15 cellular contexts compared by ENCODE assay signal in genomic region chr1:13951793-13952751, GRCh38.
DNase-seq lines count a peak whose midpoint lies in the region; ATAC-seq, FAIRE-seq and TF ChIP-seq lines count a peak whose summit lies in the region.
"Had no signal": no experiment of that assay in that cellular context is flagged by ENCODE, and none has a peak within 500 bp of the region (broad histone marks: within the 10 kb centered on the region; RNA-seq: fewer than 3 reads in every experiment).

No MANE protein-coding gene starts in this region.

- H3K27ac ChIP-seq in A673 (ENCODE audit: low read depth, low read length, poor library complexity, severe bottlenecking): no peak overlapping the region
- H3K27ac ChIP-seq in K562 (ENCODE audit: extremely low read depth, low read depth, low read length): no peak overlapping the region
- H3K27ac ChIP-seq: PC-9, SJSA1 had no signal

- H3K36me3 ChIP-seq in A673 (ENCODE audit: insufficient read depth, low read length, poor library complexity, severe bottlenecking) (no peaks in the 10 kb centered on the region), K562 (ENCODE audit: control insufficient read depth, insufficient read depth, low read length) (no peaks in the 10 kb centered on the region)
- H3K36me3 ChIP-seq: HAP-1, SJSA1 had no signal

- no peak overlapping the region for H3K4me2 ChIP-seq in K562 (ENCODE audit: insufficient read depth, low read length)
- H3K4me2 ChIP-seq: PC-9 had no signal

- ATAC-seq in K562 (no peak), GM18517 (IDR thresholded peaks at IDR 0.05; ENCODE audit: unreplicated experiment) (no peak)

- peaks cover 34% of the 10 kb centered on the region for H3K4me1 ChIP-seq in A673 (ENCODE audit: insufficient read depth, low read length, poor library complexity, severe bottlenecking)
- H3K4me1 ChIP-seq in K562 (replicated peaks in 1 of 2; ENCODE audit: control insufficient read depth in 2 of 2, insufficient read depth in 2 of 2, low read length in 2 of 2): peaks cover 0 to 11% of the 10 kb centered on the region in 2 experiments; a peak in 2 of 5 replicates
- H3K4me1 ChIP-seq: HAP-1, SJSA1 had no signal

- in situ Hi-C loops in K562 (cut with MboI): no loop called here

- CTCF ChIA-PET in A673 (lab: Charles Lee) (no interaction called here), K562 (lab: Yijun Ruan, JAX; ENCODE audit: low intra/inter-chr PET ratio) (no interaction called here)

- no peak for TF ChIP-seq POLR2A in K562 (conservative IDR thresholded peaks at IDR 0.05)

- no peak for FAIRE-seq in K562 (lab: Jason Lieb, UNC)

- no peak for TF ChIP-seq RAD21 in K562 (CRISPR knock-in tag; conservative IDR thresholded peaks at IDR 0.05 in 1 of 2, IDR thresholded peaks at IDR 0.05 in 1 of 2)

- no peaks in the 10 kb centered on the region for H3K9me1 ChIP-seq in K562 (ENCODE audit: control insufficient read depth, insufficient read depth, low read length)

- H3K9me3 ChIP-seq in A673 (ENCODE audit: low read depth, low read length, poor library complexity, severe bottlenecking) (no peaks in the 10 kb centered on the region), K562 (replicated peaks; ENCODE audit: control insufficient read depth, insufficient read depth, low read depth, low read length) (no peaks in the 10 kb centered on the region)
- H3K9me3 ChIP-seq: HAP-1, SJSA1 had no signal

- no peak for TF ChIP-seq EP300 in K562 (IDR thresholded peaks at IDR 0.05; ENCODE audit: low read length)

- H2AFZ ChIP-seq in K562 (ENCODE audit: low read depth, low read length): no peak overlapping the region
- H2AFZ ChIP-seq: PC-9 had no signal

- H3K27me3 ChIP-seq in A673 (replicated peaks; ENCODE audit: insufficient read depth, low read depth, low read length, poor library complexity) (no peaks in the 10 kb centered on the region), K562 (ENCODE audit: control insufficient read depth in 2 of 2, insufficient read depth in 2 of 2, low read length in 2 of 2) (peaks cover 0 to 9% of the 10 kb centered on the region in 2 experiments; a peak in 2 of 5 replicates)
- H3K27me3 ChIP-seq: SJSA1 had no signal

- intact Hi-C loops in A673 (cut with micrococcal nuclease; ENCODE audit: unreplicated experiment) (no loop called here), K562 (cut with micrococcal nuclease) (no loop called here), posterior vena cava (cut with DNase I) (loop anchor here in 1 of 2 donors (10.0 kb wide), 1 partner anchor 127 kb away; no protein-coding TSS in a partner anchor)

- no peak overlapping the region for H3K9ac ChIP-seq in K562 (ENCODE audit: insufficient read depth in 1 of 2, low read depth in 2 of 2, low read length in 2 of 2)

- H3K4me3 ChIP-seq in A673 (ENCODE audit: low read depth, low read length, poor library complexity, severe bottlenecking) (no peak overlapping the region), K562 (no peak overlapping the region), fibroblast of pulmonary artery (replicated peaks; ENCODE audit: low read depth, low read length) (no peak overlapping the region), skeletal muscle cell (ENCODE audit: low read depth, low read length) (no peak overlapping the region)
- H3K4me3 ChIP-seq: HAP-1, PC-9, SJSA1 had no signal

- H3K79me2 ChIP-seq in K562 (ENCODE audit: control insufficient read depth, insufficient read depth, low read length): no peaks in the 10 kb centered on the region

- DNase-seq in A673 (ENCODE audit: low spot score) (peak; percentile 55), K562 (ENCODE audit: extremely low read depth in 1 of 4, low spot score in 3 of 4) (no peak), fibroblast of pulmonary artery (ENCODE audit: low read depth) (peak; percentile 30), skeletal muscle cell (ENCODE audit: low read depth) (peak; percentile 34), posterior vena cava (ENCODE audit: low spot score) (no peak), NCI-H1694 treated with DMSO at 0.1 percent for 48 hours (lab: John Stamatoyannopoulos, UW) (no peak)
- DNase-seq: AML-193, DND-41, NCI-H1436, NCI-H2029, NCI-H526, PC-9 had no signal

- POLR2A ChIA-PET in A673 (lab: Charles Lee; ENCODE audit: low non-redundant PET): no interaction called here
- POLR2A ChIA-PET in K562 (lab: Yijun Ruan, JAX): interaction anchor here (0.6 to 0.8 kb wide), 5 partner anchors 17 to 161 kb away, joined by 3 to 4 read pairs (median 3); no protein-coding TSS in a partner anchor

- no peaks in the 10 kb centered on the region for H4K20me1 ChIP-seq in K562 (replicated peaks; ENCODE audit: control insufficient read depth, insufficient read depth, low read length)

- WGBS in K562 (ENCODE audit: insufficient coverage, low coverage, missing lambda C conversion rate): 1% methylated on average over 4 of the region's 4 CpGs

- BruUV-seq in A673 (replicated peaks; lab: Mats Ljungman, UMichigan) (no TSS peak), K562 (replicated peaks; lab: Mats Ljungman, UMichigan) (no TSS peak)

- TF ChIP-seq CTCF in A673 (conservative IDR thresholded peaks at IDR 0.05; ENCODE audit: low read depth, low read length) (no peak), K562 (IDR thresholded peaks at IDR 0.05 in 2 of 3, conservative IDR thresholded peaks at IDR 0.05 in 1 of 3; ENCODE audit: insufficient read depth in 2 of 3, low read depth in 1 of 3, low read length in 3 of 3) (no peak), fibroblast of pulmonary artery (IDR thresholded peaks at IDR 0.05; ENCODE audit: low read length, missing control alignments) (no peak)

TF ChIP-seq in K562, 482 proteins besides CTCF, POLR2A, EP300 and RAD21:
- TF ChIP-seq CEBPG (CRISPR knock-in tag; IDR thresholded peaks at IDR 0.05) (no peak), CEBPG (tag; conservative IDR thresholded peaks at IDR 0.05 in 1 of 2, IDR thresholded peaks at IDR 0.05 in 1 of 2) (no peak), KLF13 (tag; IDR thresholded peaks at IDR 0.05; ENCODE audit: borderline replicate concordance, low read depth) (no peak), L3MBTL2 (IDR thresholded peaks at IDR 0.05) (no peak), SRF (CRISPR knock-in tag; IDR thresholded peaks at IDR 0.05) (peak in 1 of 2 experiments; percentile 46; a peak in 1 of 4 replicates), NR1H2 (CRISPR knock-in tag; IDR thresholded peaks at IDR 0.05) (no peak), FOXA3 (CRISPR knock-in tag; conservative IDR thresholded peaks at IDR 0.05 in 1 of 2, IDR thresholded peaks at IDR 0.05 in 1 of 2) (peak in 1 of 2 experiments; percentile 90; a peak in 2 of 4 replicates), FOSL1 (tag; conservative IDR thresholded peaks at IDR 0.05) (peak; percentile 35; the same call in 1 of the 2 replicates), ATF3 (IDR thresholded peaks at IDR 0.05) (0 out of 2 replicates have a peak, but pooled peaks have one; percentile 16), ATF3 (CRISPR knock-in tag; conservative IDR thresholded peaks at IDR 0.05) (no peak), ELK1 (CRISPR knock-in tag; IDR thresholded peaks at IDR 0.05) (no peak)

Comparison
In these comparisons a context has a peak if more than half of its experiments do, and no peak if none do; other contexts are left out.
1. DNase-seq: peak in A673 (single experiment), fibroblast of pulmonary artery (single experiment) and skeletal muscle cell (single experiment); none in K562 (0 of 4), posterior vena cava (single experiment) and NCI-H1694 treated with DMSO at 0.1 percent for 48 hours (single experiment).